ENCODE assay signal across 9 cellular contexts in genomic region chr4:127782025-127782274, GRCh38. TPM values are rescaled to one million over a fixed set of nuclear protein-coding genes. Genes with fewer than 3 reads are reported as not detected.
DNase-seq lines count a peak whose midpoint lies in the region; ATAC-seq and TF ChIP-seq lines count a peak whose summit lies in the region.
"Had no signal": no experiment of that assay in that cellular context is flagged by ENCODE, and none has a peak within 500 bp of the region (broad histone marks: within the 10 kb centered on the region; RNA-seq: fewer than 3 reads in every experiment).

No MANE protein-coding gene starts in this region.

- H3K4me3 ChIP-seq in A673 (ENCODE audit: low read depth, low read length, poor library complexity, severe bottlenecking) (peak overlapping the region; percentile 63), aorta (ENCODE audit: low read length in 2 of 2) (peak overlapping the region; percentile 55 to 82)

- no peaks in the 10 kb centered on the region for H3K9me3 Mint-ChIP-seq in activated CD4-positive, alpha-beta memory T cell treated with anti-CD3 and anti-CD28 coated beads, Interleukin-2, amount 10 ng/mL, durations not matched to agents 7 days and 5 days
- no peaks in the 10 kb centered on the region for H3K9me3 Mint-ChIP-seq in neural crest cell

- BruUV-seq in A673 (replicated peaks; lab: Mats Ljungman, UMichigan) = no TSS peak

- peak; percentile 78 for ATAC-seq in HG02588 (IDR thresholded peaks at IDR 0.05; ENCODE audit: unreplicated experiment)
- peak; percentile 81 for ATAC-seq in foreskin keratinocyte
- no peak for ATAC-seq in aorta (ENCODE audit: low FRiP score)

- H3K36me3 Mint-ChIP-seq in activated CD4-positive, alpha-beta memory T cell treated with anti-CD3 and anti-CD28 coated beads, Interleukin-2, amount 10 ng/mL, durations not matched to agents 7 days and 5 days (ENCODE audit: low read depth) = no peaks in the 10 kb centered on the region
- H3K36me3 Mint-ChIP-seq in neural crest cell (ENCODE audit: low read depth) = no peaks in the 10 kb centered on the region

- peak overlapping the region; percentile 57 for H3K4me3 Mint-ChIP-seq in activated CD4-positive, alpha-beta memory T cell treated with anti-CD3 and anti-CD28 coated beads, Interleukin-2, amount 10 ng/mL, durations not matched to agents 7 days and 5 days
- peak overlapping the region; percentile 96 for H3K4me3 Mint-ChIP-seq in neural crest cell

- no peaks in the 10 kb centered on the region for H3K9me3 ChIP-seq in A673 (ENCODE audit: low read depth, low read length, poor library complexity, severe bottlenecking)
- no peaks in the 10 kb centered on the region for H3K9me3 ChIP-seq in aorta (ENCODE audit: control insufficient read depth, low read length)

- H3K27ac Mint-ChIP-seq in activated CD4-positive, alpha-beta memory T cell treated with anti-CD3 and anti-CD28 coated beads, Interleukin-2, amount 10 ng/mL, durations not matched to agents 7 days and 5 days = no peak overlapping the region
- no peak overlapping the region for H3K27ac Mint-ChIP-seq in neural crest cell (ENCODE audit: unreplicated experiment)

- no peaks in the 10 kb centered on the region for H3K36me3 ChIP-seq in A673 (ENCODE audit: insufficient read depth, low read length, poor library complexity, severe bottlenecking)
- no peaks in the 10 kb centered on the region for H3K36me3 ChIP-seq in aorta (ENCODE audit: control insufficient read depth in 1 of 2, insufficient read depth in 2 of 2, low read length in 1 of 2)

- DNase-seq in A673 (ENCODE audit: low spot score) = peak; percentile 91
- DNase-seq in GM03348 (ENCODE audit: low spot score) = peak; percentile 98
- DNase-seq in NCI-H1048 (lab: John Stamatoyannopoulos, UW) = peak; percentile 66
- DNase-seq in activated CD4-positive, alpha-beta memory T cell treated with anti-CD3 and anti-CD28 coated beads, Interleukin-2, amount 10 ng/mL, durations not matched to agents 7 days and 5 days = no peak
- DNase-seq in foreskin keratinocyte = peak; percentile 71 to 83
- peak; percentile 75 for DNase-seq in neural crest cell (ENCODE audit: low read depth, low spot score)
- DNase-seq in aorta = peak; percentile 91 to 95

- peaks cover 17% of the 10 kb centered on the region for H3K4me1 Mint-ChIP-seq in activated CD4-positive, alpha-beta memory T cell treated with anti-CD3 and anti-CD28 coated beads, Interleukin-2, amount 10 ng/mL, durations not matched to agents 7 days and 5 days
- H3K4me1 Mint-ChIP-seq in neural crest cell = peaks cover 20% of the 10 kb centered on the region

- H3K27me3 Mint-ChIP-seq in activated CD4-positive, alpha-beta memory T cell treated with anti-CD3 and anti-CD28 coated beads, Interleukin-2, amount 10 ng/mL, durations not matched to agents 7 days and 5 days = peaks cover 60% of the 10 kb centered on the region
- peaks cover 36% of the 10 kb centered on the region for H3K27me3 Mint-ChIP-seq in neural crest cell (ENCODE audit: low read depth)

- TF ChIP-seq CTCF in A673 (conservative IDR thresholded peaks at IDR 0.05; ENCODE audit: low read depth, low read length) (no peak), foreskin keratinocyte (conservative IDR thresholded peaks at IDR 0.05) (no peak), neural crest cell (conservative IDR thresholded peaks at IDR 0.05) (no peak)

- peak overlapping the region; percentile 54 for H3K27ac ChIP-seq in A673 (ENCODE audit: low read depth, low read length, poor library complexity, severe bottlenecking)
- peak overlapping the region; percentile 92 for H3K27ac ChIP-seq in foreskin keratinocyte
- H3K27ac ChIP-seq in aorta (ENCODE audit: low read depth in 1 of 2, low read length in 2 of 2) = peak overlapping the region in 1 of 2 donors; percentile 37

- CTCF ChIA-PET in A673 (lab: Charles Lee) = interaction anchor here (0.6 kb wide), 1 partner anchor 269 kb away, joined by 3 read pairs; no protein-coding TSS in a partner anchor
- CTCF ChIA-PET in activated CD4-positive, alpha-beta memory T cell treated with anti-CD3 and anti-CD28 coated beads, Interleukin-2, amount 10 ng/mL, durations not matched to agents 7 days and 5 days (lab: Charles Lee) = interaction anchor here (0.6 kb wide), 1 partner anchor 415 kb away, joined by 3 read pairs; no protein-coding TSS in a partner anchor

- H3K27me3 ChIP-seq in A673 (replicated peaks; ENCODE audit: insufficient read depth, low read depth, low read length, poor library complexity) (peaks cover 33% of the 10 kb centered on the region), foreskin keratinocyte (no peaks in the 10 kb centered on the region), aorta (ENCODE audit: control insufficient read depth in 1 of 2, insufficient read depth in 2 of 2, low read length in 1 of 2) (no peaks in the 10 kb centered on the region)

- WGBS in aorta, 2 donors = 0% methylated on average over 30 of the region's 30 CpGs

- POLR2A ChIA-PET in A673 (lab: Charles Lee; ENCODE audit: low non-redundant PET) = interaction anchor here (0.5 to 0.7 kb wide), 2 partner anchors 50 to 109 kb away, joined by 3 to 13 read pairs; no protein-coding TSS in a partner anchor
- POLR2A ChIA-PET in activated CD4-positive, alpha-beta memory T cell treated with anti-CD3 and anti-CD28 coated beads, Interleukin-2, amount 10 ng/mL, durations not matched to agents 7 days and 5 days (lab: Charles Lee) = interaction anchor here (0.6 to 1.3 kb wide), 2 partner anchors 99 to 279 kb away, joined by 3 to 6 read pairs; partner anchors contain the start of genes LARP1B and PLK4

- H3K4me1 ChIP-seq in A673 (ENCODE audit: insufficient read depth, low read length, poor library complexity, severe bottlenecking) (no peaks in the 10 kb centered on the region), foreskin keratinocyte (peaks cover 4% of the 10 kb centered on the region), aorta (ENCODE audit: control insufficient read depth in 1 of 2, insufficient read depth in 2 of 2, low read length in 2 of 2) (peaks cover 0 to 3% of the 10 kb centered on the region in 2 donors)

- intact Hi-C loops in A673 (cut with micrococcal nuclease; ENCODE audit: unreplicated experiment) = loop anchor here (5.0 to 10.0 kb wide), 2 partner anchors 100 to 273 kb away; partner anchors contain the start of gene PLK4
- intact Hi-C loops in aorta (cut with DNase I) = loop anchor here in 1 of 2 donors (2.0 to 10.0 kb wide), 4 partner anchors 99 to 280 kb away; partner anchors contain the start of genes ABHD18, LARP1B, MFSD8 and PLK4

RNA-seq across cellular contexts. Expression of gene HSPA4L, which starts 0.2 kb away (rescaled TPM):
- total RNA-seq in A673 (2021) (3.8 and 4.9 TPM in 2 replicates), foreskin keratinocyte (9.8 and 13.3 TPM in 2 replicates), neural crest cell (7.7 and 8.2 TPM in 2 replicates), aorta (10 to 100 TPM; 12.6 to 17.7 TPM)
- under 1 TPM; 0.30 to 0.33 TPM for total RNA-seq in activated CD4-positive, alpha-beta memory T cell treated with anti-CD3 and anti-CD28 coated beads, Interleukin-2, amount 10 ng/mL, durations not matched to agents 7 days and 5 days
- polyA plus RNA-seq in foreskin keratinocyte (1.6 and 2.8 TPM in 2 replicates), aorta (1 to 10 TPM; 2.6 to 3.1 TPM)

RNA-seq across cellular contexts. Expression of gene SLC25A31, which starts 51.8 kb away (rescaled TPM):
- total RNA-seq in A673 (2021) = not detected in 2 replicates
- total RNA-seq in activated CD4-positive, alpha-beta memory T cell treated with anti-CD3 and anti-CD28 coated beads, Interleukin-2, amount 10 ng/mL, durations not matched to agents 7 days and 5 days = not detected
- not detected in 2 replicates for total RNA-seq in foreskin keratinocyte
- not detected in 2 replicates for polyA plus RNA-seq in foreskin keratinocyte
- total RNA-seq in neural crest cell = not detected in 2 replicates
- not detected for total RNA-seq in aorta
- polyA plus RNA-seq in aorta = not detected
- total RNA-seq: T-helper 1 cell treated with Interleukin-12 subunit alpha and Interleukin-12 subunit beta and Interleukin-4 antibody, amounts not matched to agents 30 ng/mL and 1 ng/mL, for 36 hours had no signal
